In the genomic region with DNA sequence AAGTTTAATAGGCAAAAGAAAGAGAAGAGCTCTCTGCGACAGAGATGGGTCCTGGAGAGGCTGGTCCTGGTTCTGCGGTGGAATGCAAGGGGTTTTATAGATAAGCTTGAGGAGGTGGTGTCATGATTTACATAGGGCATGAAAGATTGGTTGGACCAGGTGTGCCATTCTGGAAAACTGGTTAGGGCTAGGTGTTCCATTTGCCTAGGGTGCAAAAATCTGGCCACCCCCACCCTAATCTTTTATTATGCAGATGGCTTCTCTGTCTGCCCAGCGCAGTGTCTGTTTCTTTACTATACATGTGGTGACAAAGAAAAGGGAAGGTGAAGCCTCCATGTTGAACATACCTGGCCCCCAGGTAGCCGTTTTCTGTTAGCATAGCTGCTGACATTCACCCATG, we compare ENCODE assay signal across 21 cellular contexts.
A peak's percentile ranks its signal among the peaks of the same experiment; 100 is the strongest.
DNase-seq lines count a peak whose midpoint lies in the region; ATAC-seq and TF ChIP-seq lines count a peak whose summit lies in the region.
"Had no signal": no experiment of that assay in that cellular context is flagged by ENCODE, and none has a peak within 500 bp of the region (broad histone marks: within the 10 kb centered on the region; RNA-seq: fewer than 3 reads in every experiment).

No MANE protein-coding gene starts in this region.

- H3K9me3 ChIP-seq in endodermal cell (ENCODE audit: control insufficient read depth, low read length) (peaks cover 27% of the 10 kb centered on the region), lower lobe of right lung (peaks cover 14% of the 10 kb centered on the region)

- H3K27ac ChIP-seq in endodermal cell (ENCODE audit: low read depth, low read length): no peak overlapping the region
- H3K27ac ChIP-seq in lower lobe of right lung: no peak overlapping the region
- H3K27ac ChIP-seq: A549, HL-60 had no signal

- H3K4me1 Mint-ChIP-seq in endodermal cell (peaks cover 34% of the 10 kb centered on the region), nephron progenitor cell (peaks cover 24% of the 10 kb centered on the region)

- no peak for TF ChIP-seq CTCF in endodermal cell (conservative IDR thresholded peaks at IDR 0.05)
- no peak for TF ChIP-seq CTCF in nephron progenitor cell (IDR thresholded peaks at IDR 0.05)
- no peak for TF ChIP-seq CTCF in lower lobe of right lung (IDR thresholded peaks at IDR 0.05)
- TF ChIP-seq CTCF in GM13977 (IDR thresholded peaks at IDR 0.05; ENCODE audit: extremely low read depth, insufficient read depth, missing control alignments): no peak

- DNase-seq in G401 (ENCODE audit: low spot score): peak; percentile 49
- DNase-seq in NCI-H146 (lab: John Stamatoyannopoulos, UW): peak; percentile 94
- DNase-seq in endodermal cell: peak; percentile 68
- no peak for DNase-seq in nephron progenitor cell
- DNase-seq in lower lobe of right lung: no peak
- DNase-seq in GM13977 (ENCODE audit: low spot score): no peak
- no peak for DNase-seq in putamen (ENCODE audit: low spot score)
- DNase-seq: Calu3; CD4-positive, alpha-beta T cell; H7; Kasumi-1; MM.1S; NCI-H1105; NCI-H187; NCI-H2171 treated with DMSO at 0.1 percent for 48 hours; NCI-H82; OCI-M1; Right ventricle myocardium superior; SW 1271 had no signal

- no peak overlapping the region for H3K9ac ChIP-seq in endodermal cell (ENCODE audit: extremely low read depth, low read length, poor library complexity, severe bottlenecking)

- H3K9me3 Mint-ChIP-seq in endodermal cell (peaks cover 35% of the 10 kb centered on the region), nephron progenitor cell (peaks cover 38% of the 10 kb centered on the region)

- H3K36me3 Mint-ChIP-seq in endodermal cell (ENCODE audit: low read depth): peaks cover 39% of the 10 kb centered on the region
- H3K36me3 Mint-ChIP-seq in nephron progenitor cell (ENCODE audit: low read depth): peaks cover 42% of the 10 kb centered on the region

- no peak for ATAC-seq in lower lobe of right lung
- ATAC-seq: A549 had no signal

- in situ Hi-C loops in G401 (cut with HindIII; ENCODE audit: low sequenced_read_pairs) (no loop called here), GM13977 (cut with MboI; ENCODE audit: low pct_unique_long_range_greater_than_20kb, low sequenced_read_pairs, unreplicated experiment) (no loop called here)

- H3K27ac Mint-ChIP-seq in endodermal cell (peak overlapping the region; percentile 5), nephron progenitor cell (peak overlapping the region; percentile 33)
- H3K27ac Mint-ChIP-seq: CD4-positive, alpha-beta T cell had no signal

- H3K4me3 Mint-ChIP-seq in endodermal cell (no peak overlapping the region), nephron progenitor cell (no peak overlapping the region)
- H3K4me3 Mint-ChIP-seq: CD4-positive, alpha-beta T cell had no signal

- H3K4me1 ChIP-seq in endodermal cell (ENCODE audit: control insufficient read depth, insufficient read depth, low read length) (peaks cover 7% of the 10 kb centered on the region), lower lobe of right lung (peaks cover 14% of the 10 kb centered on the region)

- H3K36me3 ChIP-seq in endodermal cell (ENCODE audit: control insufficient read depth, insufficient read depth, low read length) (peaks cover 15% of the 10 kb centered on the region), lower lobe of right lung (no peaks in the 10 kb centered on the region)

- intact Hi-C loops in lower lobe of right lung (cut with DNase I): no loop called here

- no peak overlapping the region for H3K4me3 ChIP-seq in endodermal cell (ENCODE audit: low read length)
- no peak overlapping the region for H3K4me3 ChIP-seq in lower lobe of right lung
- H3K4me3 ChIP-seq: A549 had no signal

- no peaks in the 10 kb centered on the region for H3K27me3 Mint-ChIP-seq in endodermal cell (ENCODE audit: insufficient read depth)
- H3K27me3 Mint-ChIP-seq in nephron progenitor cell (ENCODE audit: low read depth, poor library complexity): no peaks in the 10 kb centered on the region
- H3K27me3 Mint-ChIP-seq: CD4-positive, alpha-beta T cell had no signal

- WGBS in endodermal cell (ENCODE audit: insufficient coverage in 1 of 2, insufficient read length in 1 of 2), 2 experiments: 56 to 62% methylated on average over 3 to 4 of the region's 4 CpGs

- H3K27me3 ChIP-seq in endodermal cell (ENCODE audit: control insufficient read depth, insufficient read depth, low read length, poor library complexity, severe bottlenecking) (no peaks in the 10 kb centered on the region), lower lobe of right lung (ENCODE audit: low read depth) (no peaks in the 10 kb centered on the region)

Comparison
In these comparisons a context has a peak if more than half of its experiments do, and no peak if none do; other contexts are left out.
1. DNase-seq: peak in G401 (single experiment), NCI-H146 (single experiment) and endodermal cell (single experiment); none in nephron progenitor cell (single experiment), lower lobe of right lung (single experiment), GM13977 (single experiment) and putamen (single experiment).